In the genomic region with DNA sequence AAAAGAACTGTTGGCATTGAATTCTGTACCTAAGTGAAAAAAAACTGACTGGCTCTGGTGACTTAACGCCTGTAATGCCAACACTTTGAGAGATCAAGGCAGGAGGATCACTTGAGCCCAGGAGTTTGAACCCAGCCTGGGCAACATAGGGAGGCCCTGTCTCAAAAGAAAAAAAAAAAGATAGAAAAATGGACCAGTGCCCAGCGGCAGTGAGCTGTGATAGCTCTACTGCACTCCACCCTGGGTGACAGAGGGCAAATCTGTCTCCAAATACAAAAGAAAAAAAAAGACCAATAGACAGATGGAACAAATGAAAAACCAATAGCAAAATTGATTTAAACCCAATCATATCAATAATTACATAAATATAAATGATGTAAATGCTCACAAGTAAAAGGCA, we compare ENCODE assay signal across 1 cellular context.
TF ChIP-seq lines count a peak whose summit lies in the region.

No MANE protein-coding gene starts in this region.

TF ChIP-seq in SK-N-SH, 30 proteins besides CTCF, POLR2A, EP300 and RAD21 (continued from another document):
- no peak for TF ChIP-seq CHD2 (IDR thresholded peaks at IDR 0.05; ENCODE audit: low read length, partially characterized antibody)
- TF ChIP-seq, protein P1, sequence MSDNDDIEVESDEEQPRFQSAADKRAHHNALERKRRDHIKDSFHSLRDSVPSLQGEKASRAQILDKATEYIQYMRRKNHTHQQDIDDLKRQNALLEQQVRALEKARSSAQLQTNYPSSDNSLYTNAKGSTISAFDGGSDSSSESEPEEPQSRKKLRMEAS (IDR thresholded peaks at IDR 0.05; ENCODE audit: low read depth): no peak
- no peak for TF ChIP-seq FOXM1 (IDR thresholded peaks at IDR 0.05; ENCODE audit: low read depth)
- TF ChIP-seq, protein P2, sequence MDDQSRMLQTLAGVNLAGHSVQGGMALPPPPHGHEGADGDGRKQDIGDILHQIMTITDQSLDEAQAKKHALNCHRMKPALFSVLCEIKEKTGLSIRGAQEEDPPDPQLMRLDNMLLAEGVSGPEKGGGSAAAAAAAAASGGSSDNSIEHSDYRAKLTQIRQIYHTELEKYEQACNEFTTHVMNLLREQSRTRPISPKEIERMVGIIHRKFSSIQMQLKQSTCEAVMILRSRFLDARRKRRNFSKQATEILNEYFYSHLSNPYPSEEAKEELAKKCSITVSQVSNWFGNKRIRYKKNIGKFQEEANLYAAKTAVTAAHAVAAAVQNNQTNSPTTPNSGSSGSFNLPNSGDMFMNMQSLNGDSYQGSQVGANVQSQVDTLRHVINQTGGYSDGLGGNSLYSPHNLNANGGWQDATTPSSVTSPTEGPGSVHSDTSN (IDR thresholded peaks at IDR 0.05): no peak
- TF ChIP-seq NFIC (IDR thresholded peaks at IDR 0.05; ENCODE audit: borderline replicate concordance): no peak
- TF ChIP-seq TAF1 (IDR thresholded peaks at IDR 0.05; ENCODE audit: borderline replicate concordance, low read depth, low read length): no peak
- TF ChIP-seq RFX5 (IDR thresholded peaks at IDR 0.05; ENCODE audit: low read length): no peak
- TF ChIP-seq SIN3A (IDR thresholded peaks at IDR 0.05; ENCODE audit: borderline replicate concordance, low read depth, low read length): no peak
- TF ChIP-seq, protein P3, sequence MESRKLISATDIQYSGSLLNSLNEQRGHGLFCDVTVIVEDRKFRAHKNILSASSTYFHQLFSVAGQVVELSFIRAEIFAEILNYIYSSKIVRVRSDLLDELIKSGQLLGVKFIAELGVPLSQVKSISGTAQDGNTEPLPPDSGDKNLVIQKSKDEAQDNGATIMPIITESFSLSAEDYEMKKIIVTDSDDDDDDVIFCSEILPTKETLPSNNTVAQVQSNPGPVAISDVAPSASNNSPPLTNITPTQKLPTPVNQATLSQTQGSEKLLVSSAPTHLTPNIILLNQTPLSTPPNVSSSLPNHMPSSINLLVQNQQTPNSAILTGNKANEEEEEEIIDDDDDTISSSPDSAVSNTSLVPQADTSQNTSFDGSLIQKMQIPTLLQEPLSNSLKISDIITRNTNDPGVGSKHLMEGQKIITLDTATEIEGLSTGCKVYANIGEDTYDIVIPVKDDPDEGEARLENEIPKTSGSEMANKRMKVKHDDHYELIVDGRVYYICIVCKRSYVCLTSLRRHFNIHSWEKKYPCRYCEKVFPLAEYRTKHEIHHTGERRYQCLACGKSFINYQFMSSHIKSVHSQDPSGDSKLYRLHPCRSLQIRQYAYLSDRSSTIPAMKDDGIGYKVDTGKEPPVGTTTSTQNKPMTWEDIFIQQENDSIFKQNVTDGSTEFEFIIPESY (IDR thresholded peaks at IDR 0.05; ENCODE audit: borderline replicate concordance, low read depth): no peak
- TF ChIP-seq MEF2A (IDR thresholded peaks at IDR 0.05; ENCODE audit: borderline replicate concordance, low read depth): no peak
- no peak for TF ChIP-seq RCOR1 (IDR thresholded peaks at IDR 0.05; ENCODE audit: low read length)
- no peak for TF ChIP-seq TEAD4 (IDR thresholded peaks at IDR 0.05; ENCODE audit: borderline replicate concordance, insufficient read depth)
- no peak for TF ChIP-seq RXRA (IDR thresholded peaks at IDR 0.05; ENCODE audit: borderline replicate concordance, low read depth)
- TF ChIP-seq, protein P4, sequence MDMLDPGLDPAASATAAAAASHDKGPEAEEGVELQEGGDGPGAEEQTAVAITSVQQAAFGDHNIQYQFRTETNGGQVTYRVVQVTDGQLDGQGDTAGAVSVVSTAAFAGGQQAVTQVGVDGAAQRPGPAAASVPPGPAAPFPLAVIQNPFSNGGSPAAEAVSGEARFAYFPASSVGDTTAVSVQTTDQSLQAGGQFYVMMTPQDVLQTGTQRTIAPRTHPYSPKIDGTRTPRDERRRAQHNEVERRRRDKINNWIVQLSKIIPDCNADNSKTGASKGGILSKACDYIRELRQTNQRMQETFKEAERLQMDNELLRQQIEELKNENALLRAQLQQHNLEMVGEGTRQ (IDR thresholded peaks at IDR 0.05; ENCODE audit: borderline replicate concordance, low read depth, low read length): no peak
